Comparison of ENCODE assay signal across 1 cellular context in genomic region chr11:120645639-120646038, GRCh38.
TF ChIP-seq lines count a peak whose summit lies in the region.

No MANE protein-coding gene starts in this region.

TF ChIP-seq in H1, 55 proteins besides CTCF, POLR2A, EP300 and RAD21:
- TF ChIP-seq TEAD4 (IDR thresholded peaks at IDR 0.05; ENCODE audit: low read depth, low read length) (peak; percentile 85), SP2 (IDR thresholded peaks at IDR 0.05; ENCODE audit: low read length) (no peak), SAP30 (IDR thresholded peaks at IDR 0.05; ENCODE audit: insufficient read depth, insufficient replicate concordance, low read length) (peak; percentile 32), RXRA (IDR thresholded peaks at IDR 0.05; ENCODE audit: insufficient read depth, low read depth, low read length) (peak; percentile 94), TAF1 (IDR thresholded peaks at IDR 0.05; ENCODE audit: low read depth, low read length) (no peak), NRF1 (IDR thresholded peaks at IDR 0.05; ENCODE audit: low read depth, low read length) (no peak), CREB1 (IDR thresholded peaks at IDR 0.05) (peak; percentile 38), YY1 (IDR thresholded peaks at IDR 0.05; ENCODE audit: low read depth, low read length) (0 out of 2 replicates have a peak, but pooled peaks have one; percentile 64), BRCA1 (IDR thresholded peaks at IDR 0.05; ENCODE audit: low read depth, low read length) (no peak), CHD1 (IDR thresholded peaks at IDR 0.05; ENCODE audit: low read depth, low read length) (no peak), KDM4A (IDR thresholded peaks at IDR 0.05; ENCODE audit: low read depth, low read length, severe bottlenecking) (no peak), KDM1A (IDR thresholded peaks at IDR 0.05; ENCODE audit: borderline replicate concordance, low read length) (no peak), SUZ12 (IDR thresholded peaks at IDR 0.05; ENCODE audit: low read length) (no peak), KDM5A (IDR thresholded peaks at IDR 0.05; ENCODE audit: low read length) (no peak), TAF7 (optimal IDR thresholded peaks at IDR 0.05; ENCODE audit: borderline replicate concordance, low read depth, low read length) (no peak), CHD2 (IDR thresholded peaks at IDR 0.05; ENCODE audit: low read length) (no peak; the same call in 1 of the 2 replicates), GTF2F1 (IDR thresholded peaks at IDR 0.05; ENCODE audit: borderline replicate concordance, low read depth, low read length) (no peak), MAFK (IDR thresholded peaks at IDR 0.05; ENCODE audit: low read depth, low read length) (no peak), TBP (IDR thresholded peaks at IDR 0.05; ENCODE audit: low read depth, low read length) (no peak), NANOG (IDR thresholded peaks at IDR 0.05; ENCODE audit: insufficient read depth, low read depth, low read length, poor library complexity, severe bottlenecking) (peak; percentile 100), EGR1 (IDR thresholded peaks at IDR 0.05; ENCODE audit: borderline replicate concordance, low read depth, low read length) (peak; percentile 84), SP4 (IDR thresholded peaks at IDR 0.05; ENCODE audit: low read length) (no peak), GABPA (IDR thresholded peaks at IDR 0.05; ENCODE audit: borderline replicate concordance, insufficient read depth, low read length) (no peak), ZNF274 (IDR thresholded peaks at IDR 0.05; ENCODE audit: borderline replicate concordance, extremely low read depth, low read length) (no peak), TCF12 (IDR thresholded peaks at IDR 0.05; ENCODE audit: low read depth, low read length) (peak; percentile 95), RFX5 (IDR thresholded peaks at IDR 0.05; ENCODE audit: borderline replicate concordance, low read depth, low read length) (no peak), FOSL1 (IDR thresholded peaks at IDR 0.05; ENCODE audit: insufficient read depth, low read depth, low read length) (no peak), SRF (IDR thresholded peaks at IDR 0.05; ENCODE audit: low read depth, low read length) (no peak), SIN3A (conservative IDR thresholded peaks at IDR 0.05 in 1 of 2, IDR thresholded peaks at IDR 0.05 in 1 of 2; ENCODE audit: low read depth in 1 of 2, low read length in 2 of 2) (no peak), SIRT6 (IDR thresholded peaks at IDR 0.05; ENCODE audit: low read length) (no peak), JUN (IDR thresholded peaks at IDR 0.05; ENCODE audit: low read depth, low read length) (no peak), RBBP5 (IDR thresholded peaks at IDR 0.05; ENCODE audit: borderline replicate concordance, low read depth, low read length) (no peak), EZH2 (IDR thresholded peaks at IDR 0.05; ENCODE audit: low read depth, low read length, severe bottlenecking) (peak; percentile 25), SP1 (IDR thresholded peaks at IDR 0.05; ENCODE audit: low read depth, low read length) (peak; percentile 72; the same call in 1 of the 2 replicates), HDAC6 (IDR thresholded peaks at IDR 0.05; ENCODE audit: low read depth, low read length) (peak; percentile 91), CTBP2 (IDR thresholded peaks at IDR 0.05; ENCODE audit: borderline replicate concordance, insufficient read depth, insufficient read length, low read length) (peak; percentile 99), PHF8 (conservative IDR thresholded peaks at IDR 0.05; ENCODE audit: low read depth, low read length) (no peak), BACH1 (IDR thresholded peaks at IDR 0.05; ENCODE audit: low read length) (no peak), JUND (IDR thresholded peaks at IDR 0.05; ENCODE audit: low read length) (no peak), CBX5 (IDR thresholded peaks at IDR 0.05; ENCODE audit: low read depth, low read length) (no peak), CBX8 (IDR thresholded peaks at IDR 0.05; ENCODE audit: borderline replicate concordance, low read depth, low read length) (no peak), ATF2 (IDR thresholded peaks at IDR 0.05; ENCODE audit: low read length) (peak; percentile 83; the same call in 1 of the 2 replicates), POU5F1 (IDR thresholded peaks at IDR 0.05; ENCODE audit: low read depth, low read length) (0 out of 2 replicates have a peak, but pooled peaks have one; percentile 59), CEBPB (IDR thresholded peaks at IDR 0.05; ENCODE audit: low read depth, low read length) (no peak), SIX5 (IDR thresholded peaks at IDR 0.05; ENCODE audit: low read depth, low read length) (no peak), ASH2L (IDR thresholded peaks at IDR 0.05; ENCODE audit: low read length) (no peak), POLR2AphosphoS5 (IDR thresholded peaks at IDR 0.05; ENCODE audit: low read depth, low read length) (peak; percentile 61), RNF2 (IDR thresholded peaks at IDR 0.05; ENCODE audit: borderline replicate concordance, low read depth, low read length, missing control alignments, poor library complexity, severe bottlenecking) (peak; percentile 23), BCL11A (IDR thresholded peaks at IDR 0.05; ENCODE audit: low read depth in 2 of 2, low read length in 2 of 2) (peak; percentile 98 to 100), HDAC2 (IDR thresholded peaks at IDR 0.05; ENCODE audit: borderline replicate concordance in 1 of 2, low read depth in 2 of 2, low read length in 2 of 2) (peak; percentile 97 to 100; a peak in 3 of 4 replicates)
- TF ChIP-seq, protein P1, sequence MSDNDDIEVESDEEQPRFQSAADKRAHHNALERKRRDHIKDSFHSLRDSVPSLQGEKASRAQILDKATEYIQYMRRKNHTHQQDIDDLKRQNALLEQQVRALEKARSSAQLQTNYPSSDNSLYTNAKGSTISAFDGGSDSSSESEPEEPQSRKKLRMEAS (IDR thresholded peaks at IDR 0.05), result peak; percentile 64
- TF ChIP-seq, protein P2, sequence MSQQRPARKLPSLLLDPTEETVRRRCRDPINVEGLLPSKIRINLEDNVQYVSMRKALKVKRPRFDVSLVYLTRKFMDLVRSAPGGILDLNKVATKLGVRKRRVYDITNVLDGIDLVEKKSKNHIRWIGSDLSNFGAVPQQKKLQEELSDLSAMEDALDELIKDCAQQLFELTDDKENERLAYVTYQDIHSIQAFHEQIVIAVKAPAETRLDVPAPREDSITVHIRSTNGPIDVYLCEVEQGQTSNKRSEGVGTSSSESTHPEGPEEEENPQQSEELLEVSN (IDR thresholded peaks at IDR 0.05), result no peak
- TF ChIP-seq, protein P3, sequence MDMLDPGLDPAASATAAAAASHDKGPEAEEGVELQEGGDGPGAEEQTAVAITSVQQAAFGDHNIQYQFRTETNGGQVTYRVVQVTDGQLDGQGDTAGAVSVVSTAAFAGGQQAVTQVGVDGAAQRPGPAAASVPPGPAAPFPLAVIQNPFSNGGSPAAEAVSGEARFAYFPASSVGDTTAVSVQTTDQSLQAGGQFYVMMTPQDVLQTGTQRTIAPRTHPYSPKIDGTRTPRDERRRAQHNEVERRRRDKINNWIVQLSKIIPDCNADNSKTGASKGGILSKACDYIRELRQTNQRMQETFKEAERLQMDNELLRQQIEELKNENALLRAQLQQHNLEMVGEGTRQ (IDR thresholded peaks at IDR 0.05; ENCODE audit: low read length), result no peak
- TF ChIP-seq, protein P4, sequence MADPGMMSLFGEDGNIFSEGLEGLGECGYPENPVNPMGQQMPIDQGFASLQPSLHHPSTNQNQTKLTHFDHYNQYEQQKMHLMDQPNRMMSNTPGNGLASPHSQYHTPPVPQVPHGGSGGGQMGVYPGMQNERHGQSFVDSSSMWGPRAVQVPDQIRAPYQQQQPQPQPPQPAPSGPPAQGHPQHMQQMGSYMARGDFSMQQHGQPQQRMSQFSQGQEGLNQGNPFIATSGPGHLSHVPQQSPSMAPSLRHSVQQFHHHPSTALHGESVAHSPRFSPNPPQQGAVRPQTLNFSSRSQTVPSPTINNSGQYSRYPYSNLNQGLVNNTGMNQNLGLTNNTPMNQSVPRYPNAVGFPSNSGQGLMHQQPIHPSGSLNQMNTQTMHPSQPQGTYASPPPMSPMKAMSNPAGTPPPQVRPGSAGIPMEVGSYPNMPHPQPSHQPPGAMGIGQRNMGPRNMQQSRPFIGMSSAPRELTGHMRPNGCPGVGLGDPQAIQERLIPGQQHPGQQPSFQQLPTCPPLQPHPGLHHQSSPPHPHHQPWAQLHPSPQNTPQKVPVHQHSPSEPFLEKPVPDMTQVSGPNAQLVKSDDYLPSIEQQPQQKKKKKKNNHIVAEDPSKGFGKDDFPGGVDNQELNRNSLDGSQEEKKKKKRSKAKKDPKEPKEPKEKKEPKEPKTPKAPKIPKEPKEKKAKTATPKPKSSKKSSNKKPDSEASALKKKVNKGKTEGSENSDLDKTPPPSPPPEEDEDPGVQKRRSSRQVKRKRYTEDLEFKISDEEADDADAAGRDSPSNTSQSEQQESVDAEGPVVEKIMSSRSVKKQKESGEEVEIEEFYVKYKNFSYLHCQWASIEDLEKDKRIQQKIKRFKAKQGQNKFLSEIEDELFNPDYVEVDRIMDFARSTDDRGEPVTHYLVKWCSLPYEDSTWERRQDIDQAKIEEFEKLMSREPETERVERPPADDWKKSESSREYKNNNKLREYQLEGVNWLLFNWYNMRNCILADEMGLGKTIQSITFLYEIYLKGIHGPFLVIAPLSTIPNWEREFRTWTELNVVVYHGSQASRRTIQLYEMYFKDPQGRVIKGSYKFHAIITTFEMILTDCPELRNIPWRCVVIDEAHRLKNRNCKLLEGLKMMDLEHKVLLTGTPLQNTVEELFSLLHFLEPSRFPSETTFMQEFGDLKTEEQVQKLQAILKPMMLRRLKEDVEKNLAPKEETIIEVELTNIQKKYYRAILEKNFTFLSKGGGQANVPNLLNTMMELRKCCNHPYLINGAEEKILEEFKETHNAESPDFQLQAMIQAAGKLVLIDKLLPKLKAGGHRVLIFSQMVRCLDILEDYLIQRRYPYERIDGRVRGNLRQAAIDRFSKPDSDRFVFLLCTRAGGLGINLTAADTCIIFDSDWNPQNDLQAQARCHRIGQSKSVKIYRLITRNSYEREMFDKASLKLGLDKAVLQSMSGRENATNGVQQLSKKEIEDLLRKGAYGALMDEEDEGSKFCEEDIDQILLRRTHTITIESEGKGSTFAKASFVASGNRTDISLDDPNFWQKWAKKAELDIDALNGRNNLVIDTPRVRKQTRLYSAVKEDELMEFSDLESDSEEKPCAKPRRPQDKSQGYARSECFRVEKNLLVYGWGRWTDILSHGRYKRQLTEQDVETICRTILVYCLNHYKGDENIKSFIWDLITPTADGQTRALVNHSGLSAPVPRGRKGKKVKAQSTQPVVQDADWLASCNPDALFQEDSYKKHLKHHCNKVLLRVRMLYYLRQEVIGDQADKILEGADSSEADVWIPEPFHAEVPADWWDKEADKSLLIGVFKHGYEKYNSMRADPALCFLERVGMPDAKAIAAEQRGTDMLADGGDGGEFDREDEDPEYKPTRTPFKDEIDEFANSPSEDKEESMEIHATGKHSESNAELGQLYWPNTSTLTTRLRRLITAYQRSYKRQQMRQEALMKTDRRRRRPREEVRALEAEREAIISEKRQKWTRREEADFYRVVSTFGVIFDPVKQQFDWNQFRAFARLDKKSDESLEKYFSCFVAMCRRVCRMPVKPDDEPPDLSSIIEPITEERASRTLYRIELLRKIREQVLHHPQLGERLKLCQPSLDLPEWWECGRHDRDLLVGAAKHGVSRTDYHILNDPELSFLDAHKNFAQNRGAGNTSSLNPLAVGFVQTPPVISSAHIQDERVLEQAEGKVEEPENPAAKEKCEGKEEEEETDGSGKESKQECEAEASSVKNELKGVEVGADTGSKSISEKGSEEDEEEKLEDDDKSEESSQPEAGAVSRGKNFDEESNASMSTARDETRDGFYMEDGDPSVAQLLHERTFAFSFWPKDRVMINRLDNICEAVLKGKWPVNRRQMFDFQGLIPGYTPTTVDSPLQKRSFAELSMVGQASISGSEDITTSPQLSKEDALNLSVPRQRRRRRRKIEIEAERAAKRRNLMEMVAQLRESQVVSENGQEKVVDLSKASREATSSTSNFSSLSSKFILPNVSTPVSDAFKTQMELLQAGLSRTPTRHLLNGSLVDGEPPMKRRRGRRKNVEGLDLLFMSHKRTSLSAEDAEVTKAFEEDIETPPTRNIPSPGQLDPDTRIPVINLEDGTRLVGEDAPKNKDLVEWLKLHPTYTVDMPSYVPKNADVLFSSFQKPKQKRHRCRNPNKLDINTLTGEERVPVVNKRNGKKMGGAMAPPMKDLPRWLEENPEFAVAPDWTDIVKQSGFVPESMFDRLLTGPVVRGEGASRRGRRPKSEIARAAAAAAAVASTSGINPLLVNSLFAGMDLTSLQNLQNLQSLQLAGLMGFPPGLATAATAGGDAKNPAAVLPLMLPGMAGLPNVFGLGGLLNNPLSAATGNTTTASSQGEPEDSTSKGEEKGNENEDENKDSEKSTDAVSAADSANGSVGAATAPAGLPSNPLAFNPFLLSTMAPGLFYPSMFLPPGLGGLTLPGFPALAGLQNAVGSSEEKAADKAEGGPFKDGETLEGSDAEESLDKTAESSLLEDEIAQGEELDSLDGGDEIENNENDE (IDR thresholded peaks at IDR 0.05; ENCODE audit: insufficient replicate concordance, low read length), result peak; percentile 65
- TF ChIP-seq, protein P5, sequence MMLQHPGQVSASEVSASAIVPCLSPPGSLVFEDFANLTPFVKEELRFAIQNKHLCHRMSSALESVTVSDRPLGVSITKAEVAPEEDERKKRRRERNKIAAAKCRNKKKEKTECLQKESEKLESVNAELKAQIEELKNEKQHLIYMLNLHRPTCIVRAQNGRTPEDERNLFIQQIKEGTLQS (IDR thresholded peaks at IDR 0.05; ENCODE audit: insufficient read depth, low read depth, low read length), result no peak
TF ChIP-seq in H1: peak in this region for 20.
